In the genomic region with DNA sequence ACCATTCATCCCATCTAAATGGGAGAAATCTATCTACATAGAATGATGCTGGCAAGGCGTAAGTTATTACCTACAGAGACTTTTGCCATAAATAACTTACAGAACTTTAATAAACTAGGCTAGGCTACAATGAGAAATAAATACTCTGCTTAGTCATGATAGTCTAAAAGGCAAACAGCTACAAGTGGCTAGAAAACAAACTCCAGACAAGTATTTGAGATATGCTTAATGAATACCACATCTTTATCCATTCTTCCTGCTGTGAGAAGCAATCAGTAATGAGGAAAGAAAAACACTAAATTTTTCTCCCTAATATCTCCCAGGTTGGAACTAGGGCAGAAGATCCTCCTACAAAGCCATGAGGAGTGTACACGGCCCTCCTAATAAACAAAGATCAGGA, we compare ENCODE assay signal across 27 cellular contexts.
"Had no signal": no experiment of that assay in that cellular context is flagged by ENCODE, and none has a peak within 500 bp of the region (broad histone marks: within the 10 kb centered on the region; RNA-seq: fewer than 3 reads in every experiment).

No MANE protein-coding gene starts in this region.

- H3K4me3 ChIP-seq: ascending aorta, breast epithelium, cardiac muscle cell, colonic mucosa had no signal

- H3K4me1 ChIP-seq: ascending aorta, breast epithelium, colonic mucosa had no signal

- H3K4me3 Mint-ChIP-seq: activated B cell treated with CpG ODN at 0.5 μM for 24 hours; activated CD4-positive, alpha-beta memory T cell treated with anti-CD3 and anti-CD28 coated beads, Interleukin-2, amount 10 ng/mL, durations not matched to agents 7 days and 5 days; activated naive CD4-positive, alpha-beta T cell treated with anti-CD3 and anti-CD28 coated beads, Interleukin-2, amount 10 ng/mL, durations not matched to agents 7 days and 5 days; activated naive CD8-positive, alpha-beta T cell treated with anti-CD3 and anti-CD28 coated beads, Interleukin-2, amount 10 ng/mL, durations not matched to agents 7 days and 5 days; activated T-cell treated with anti-CD3 and anti-CD28 coated beads, Interleukin-2, amount 50 U/mL, for 24 hours; activated T-cell treated with anti-CD3 and anti-CD28 coated beads, Interleukin-2, amount 50 U/mL, for 72 hours; brain; T-helper 2 cell treated with Interferon-gamma antibody and Interleukin-4, amounts not matched to agents 5 μg/mL and 100 μg/mL, for 36 hours had no signal

- H3K36me3 ChIP-seq: ascending aorta, breast epithelium, cardiac muscle cell, colonic mucosa, WERI-Rb-1 had no signal

- DNase-seq: activated B cell treated with CpG ODN at 0.5 μM for 24 hours; activated CD4-positive, alpha-beta memory T cell treated with anti-CD3 and anti-CD28 coated beads, Interleukin-2, amount 10 ng/mL, durations not matched to agents 7 days and 5 days; activated CD4-positive, alpha-beta T cell treated with anti-CD3 and anti-CD28 coated beads for 48 hours; activated CD4-positive, alpha-beta T cell treated with anti-CD3 and anti-CD28 coated beads, Interleukin-2, amount 50 U/mL, for 1 hour; activated CD8-positive, alpha-beta memory T cell treated with anti-CD3 and anti-CD28 coated beads, Interleukin-2, amount 50 U/mL, for 48 hours; activated gamma-delta T cell; activated naive CD4-positive, alpha-beta T cell; activated naive CD4-positive, alpha-beta T cell treated with anti-CD3 and anti-CD28 coated beads, Interleukin-2, amount 10 ng/mL, durations not matched to agents 7 days and 5 days; activated naive CD8-positive, alpha-beta T cell treated with anti-CD3 and anti-CD28 coated beads, Interleukin-2, amount 10 ng/mL, durations not matched to agents 7 days and 5 days; activated T-cell treated with anti-CD3 and anti-CD28 coated beads for 4 hours; activated T-cell treated with anti-CD3 and anti-CD28 coated beads, Interleukin-2, amount 50 U/mL, for 24 hours; activated T-cell treated with anti-CD3 and anti-CD28 coated beads, Interleukin-2, amount 50 U/mL, for 72 hours; central memory CD4-positive, alpha-beta T cell; cerebellar nuclear complex; colonic mucosa; effector CD8-positive, alpha-beta T cell; foreskin fibroblast; head of caudate nucleus; hippocampal formation; T1000; WERI-Rb-1 had no signal

- H3K27ac Mint-ChIP-seq: activated B cell treated with CpG ODN at 0.5 μM for 24 hours; activated CD4-positive, alpha-beta memory T cell treated with anti-CD3 and anti-CD28 coated beads, Interleukin-2, amount 10 ng/mL, durations not matched to agents 7 days and 5 days; activated naive CD4-positive, alpha-beta T cell treated with anti-CD3 and anti-CD28 coated beads, Interleukin-2, amount 10 ng/mL, durations not matched to agents 7 days and 5 days; activated naive CD4-positive, alpha-beta T cell treated with anti-CD3 and anti-CD28 coated beads, Interleukin-2, amount 50 U/mL, for 72 hours; activated naive CD8-positive, alpha-beta T cell treated with anti-CD3 and anti-CD28 coated beads, Interleukin-2, amount 10 ng/mL, durations not matched to agents 7 days and 5 days; activated T-cell treated with anti-CD3 and anti-CD28 coated beads, Interleukin-2, amount 50 U/mL, for 24 hours; activated T-cell treated with anti-CD3 and anti-CD28 coated beads, Interleukin-2, amount 50 U/mL, for 72 hours; brain; T-helper 2 cell treated with Interferon-gamma antibody and Interleukin-4, amounts not matched to agents 5 μg/mL and 100 μg/mL, for 36 hours had no signal

- H3K27ac ChIP-seq: ascending aorta, breast epithelium, cardiac muscle cell, colonic mucosa, WERI-Rb-1 had no signal

- H3K36me3 Mint-ChIP-seq: activated naive CD4-positive, alpha-beta T cell treated with anti-CD3 and anti-CD28 coated beads, Interleukin-2, amount 10 ng/mL, durations not matched to agents 7 days and 5 days; activated naive CD4-positive, alpha-beta T cell treated with anti-CD3 and anti-CD28 coated beads, Interleukin-2, amount 50 U/mL, for 72 hours; activated naive CD8-positive, alpha-beta T cell treated with anti-CD3 and anti-CD28 coated beads, Interleukin-2, amount 10 ng/mL, durations not matched to agents 7 days and 5 days; brain had no signal

- H3K27me3 Mint-ChIP-seq: activated B cell treated with CpG ODN at 0.5 μM for 24 hours; activated CD4-positive, alpha-beta memory T cell treated with anti-CD3 and anti-CD28 coated beads, Interleukin-2, amount 10 ng/mL, durations not matched to agents 7 days and 5 days; activated naive CD4-positive, alpha-beta T cell treated with anti-CD3 and anti-CD28 coated beads, Interleukin-2, amount 10 ng/mL, durations not matched to agents 7 days and 5 days; activated naive CD8-positive, alpha-beta T cell treated with anti-CD3 and anti-CD28 coated beads, Interleukin-2, amount 10 ng/mL, durations not matched to agents 7 days and 5 days; activated T-cell treated with anti-CD3 and anti-CD28 coated beads, Interleukin-2, amount 50 U/mL, for 24 hours had no signal

- H3K4me1 Mint-ChIP-seq: activated B cell treated with CpG ODN at 0.5 μM for 24 hours; activated CD4-positive, alpha-beta memory T cell treated with anti-CD3 and anti-CD28 coated beads, Interleukin-2, amount 10 ng/mL, durations not matched to agents 7 days and 5 days; activated naive CD4-positive, alpha-beta T cell treated with anti-CD3 and anti-CD28 coated beads, Interleukin-2, amount 10 ng/mL, durations not matched to agents 7 days and 5 days; activated naive CD8-positive, alpha-beta T cell treated with anti-CD3 and anti-CD28 coated beads, Interleukin-2, amount 10 ng/mL, durations not matched to agents 7 days and 5 days; brain had no signal

- H3K9me3 ChIP-seq: ascending aorta, breast epithelium, colonic mucosa had no signal

- H3K27me3 ChIP-seq: ascending aorta, breast epithelium, cardiac muscle cell, colonic mucosa had no signal

- H3K9me3 Mint-ChIP-seq: activated B cell treated with CpG ODN at 0.5 μM for 24 hours; activated CD4-positive, alpha-beta memory T cell treated with anti-CD3 and anti-CD28 coated beads, Interleukin-2, amount 10 ng/mL, durations not matched to agents 7 days and 5 days; activated naive CD4-positive, alpha-beta T cell treated with anti-CD3 and anti-CD28 coated beads, Interleukin-2, amount 10 ng/mL, durations not matched to agents 7 days and 5 days; activated naive CD4-positive, alpha-beta T cell treated with anti-CD3 and anti-CD28 coated beads, Interleukin-2, amount 50 U/mL, for 72 hours; activated naive CD8-positive, alpha-beta T cell treated with anti-CD3 and anti-CD28 coated beads, Interleukin-2, amount 10 ng/mL, durations not matched to agents 7 days and 5 days; activated T-cell treated with anti-CD3 and anti-CD28 coated beads, Interleukin-2, amount 50 U/mL, for 24 hours; brain; T-helper 2 cell treated with Interferon-gamma antibody and Interleukin-4, amounts not matched to agents 5 μg/mL and 100 μg/mL, for 36 hours had no signal
